12 cellular contexts compared by ENCODE assay signal in genomic region chr6:166494757-166495486, GRCh38.
DNase-seq lines count a peak whose midpoint lies in the region; ATAC-seq, FAIRE-seq and TF ChIP-seq lines count a peak whose summit lies in the region.
"Had no signal": no experiment of that assay in that cellular context is flagged by ENCODE, and none has a peak within 500 bp of the region (broad histone marks: within the 10 kb centered on the region; RNA-seq: fewer than 3 reads in every experiment).

No MANE protein-coding gene starts in this region.

- H3K79me1 ChIP-seq in neuronal stem cell (ENCODE audit: low read depth, low read length) = no peaks in the 10 kb centered on the region

- peak overlapping the region; percentile 56 for H2BK5ac ChIP-seq in neuronal stem cell (ENCODE audit: low read length)

- no peak for FAIRE-seq in kidney (lab: Jason Lieb, UNC)

- no peak overlapping the region for H4K91ac ChIP-seq in neuronal stem cell (ENCODE audit: low read depth, low read length, poor library complexity)

- peaks cover 10 to 18% of the 10 kb centered on the region in 2 donors for H3K4me1 ChIP-seq in neuronal stem cell (ENCODE audit: control insufficient read depth in 2 of 2, insufficient read depth in 1 of 2, low read depth in 1 of 2, low read length in 2 of 2)
- H3K4me1 ChIP-seq in kidney (ENCODE audit: control insufficient read depth in 1 of 2, insufficient read depth in 1 of 2, low read depth in 1 of 2, low read length in 2 of 2) = no peaks in the 10 kb centered on the region
- H3K4me1 ChIP-seq: ascending aorta had no signal

- H2BK120ac ChIP-seq in neuronal stem cell (ENCODE audit: low read depth, low read length) = no peak overlapping the region

- peaks cover 4 to 63% of the 10 kb centered on the region in 2 donors for H3K36me3 ChIP-seq in neuronal stem cell (replicated peaks in 1 of 2; ENCODE audit: control insufficient read depth in 2 of 2, insufficient read depth in 2 of 2, low read length in 2 of 2)
- H3K36me3 ChIP-seq in kidney (ENCODE audit: control insufficient read depth in 1 of 2, insufficient read depth in 2 of 2, low read length in 2 of 2) = peaks cover 2 to 4% of the 10 kb centered on the region in 2 donors

- H3K18ac ChIP-seq in neuronal stem cell (ENCODE audit: low read length) = no peak overlapping the region

- H3K9me3 ChIP-seq in neuronal stem cell (replicated peaks in 1 of 2; ENCODE audit: control insufficient read depth in 2 of 2, insufficient read depth in 1 of 2, low read depth in 1 of 2, low read length in 2 of 2) (no peaks in the 10 kb centered on the region), kidney (ENCODE audit: control insufficient read depth in 1 of 2, low read length in 2 of 2) (no peaks in the 10 kb centered on the region)
- H3K9me3 ChIP-seq: ascending aorta had no signal

- intact Hi-C loops in kidney (cut with DNase I) = no loop called here

- H3K4me1 Mint-ChIP-seq in activated naive CD8-positive, alpha-beta T cell treated with anti-CD3 and anti-CD28 coated beads for 36 hours = peaks cover 7% of the 10 kb centered on the region

- H3K4me3 ChIP-seq in neuronal stem cell (ENCODE audit: low read length in 2 of 2) (no peak overlapping the region), kidney (ENCODE audit: low read length in 2 of 2) (no peak overlapping the region)
- H3K4me3 ChIP-seq: ascending aorta had no signal

- H3K4me3 Mint-ChIP-seq in activated naive CD8-positive, alpha-beta T cell treated with anti-CD3 and anti-CD28 coated beads for 36 hours = no peak overlapping the region
- H3K4me3 Mint-ChIP-seq: naive B cell had no signal

- H3K4me2 ChIP-seq in neuronal stem cell (ENCODE audit: insufficient read depth, low read length, poor library complexity, severe bottlenecking) = no peak overlapping the region

- no peak for DNase-seq in activated CD4-positive, CD25-positive, alpha-beta regulatory T cell (lab: John Stamatoyannopoulos, UW)
- DNase-seq in activated naive CD8-positive, alpha-beta T cell treated with anti-CD3 and anti-CD28 coated beads for 36 hours = peak; percentile 20
- peak; percentile 5 for DNase-seq in neuronal stem cell (ENCODE audit: low spot score)
- DNase-seq in stimulated activated CD8-positive, alpha-beta memory T cell treated with anti-CD3 and anti-CD28 coated beads, Interleukin-15, amount 100 ng/mL, for 4 hours (ENCODE audit: low read depth in 2 of 2) = peak; percentile 10 to 15
- DNase-seq in NCI-H2171 treated with DMSO at 0.1 percent for 48 hours (lab: John Stamatoyannopoulos, UW) = no peak
- no peak for DNase-seq in kidney
- DNase-seq in GM03348 (ENCODE audit: low spot score) = no peak
- DNase-seq: naive B cell, NCI-H1436 treated with DMSO at 0.1 percent for 48 hours had no signal

- H3K36me3 Mint-ChIP-seq in activated naive CD8-positive, alpha-beta T cell treated with anti-CD3 and anti-CD28 coated beads for 36 hours = no peaks in the 10 kb centered on the region

- H3K27me3 ChIP-seq in neuronal stem cell (ENCODE audit: control insufficient read depth in 3 of 3, insufficient read depth in 3 of 3, low read depth in 1 of 3, low read length in 3 of 3) = no peaks in the 10 kb centered on the region
- H3K27me3 ChIP-seq: ascending aorta had no signal

- H3K27ac Mint-ChIP-seq in activated naive CD8-positive, alpha-beta T cell treated with anti-CD3 and anti-CD28 coated beads for 36 hours = no peak overlapping the region

- H3K14ac ChIP-seq in neuronal stem cell (ENCODE audit: low read length) = peak overlapping the region; percentile 40

- no peak overlapping the region for H2AK5ac ChIP-seq in neuronal stem cell (ENCODE audit: low read depth, low read length)

- peak overlapping the region; percentile 32 for H3K23ac ChIP-seq in neuronal stem cell (ENCODE audit: low read depth, low read length, poor library complexity)

- H3K9ac ChIP-seq in neuronal stem cell (ENCODE audit: low read depth, low read length, poor library complexity) = no peak overlapping the region
- no peak overlapping the region for H3K9ac ChIP-seq in kidney (ENCODE audit: low read length in 2 of 2)

- peak overlapping the region; percentile 25 for H2AFZ ChIP-seq in neuronal stem cell (ENCODE audit: low read length)

- H3K27ac ChIP-seq in neuronal stem cell (replicated peaks; ENCODE audit: low read length) (no peak overlapping the region), kidney (ENCODE audit: low read depth in 2 of 2, low read length in 2 of 2) (no peak overlapping the region)
- H3K27ac ChIP-seq: 22Rv1, ascending aorta had no signal

- no peak overlapping the region for H2BK12ac ChIP-seq in neuronal stem cell (ENCODE audit: low read length)

- no peaks in the 10 kb centered on the region for H3K9me3 Mint-ChIP-seq in activated naive CD8-positive, alpha-beta T cell treated with anti-CD3 and anti-CD28 coated beads for 36 hours
- H3K9me3 Mint-ChIP-seq: naive B cell had no signal

- H2BK15ac ChIP-seq in neuronal stem cell (ENCODE audit: low read length) = no peak overlapping the region

- peak; percentile 47 to 52 for ATAC-seq in activated CD4-positive, CD25-positive, alpha-beta regulatory T cell treated with anti-CD3 and anti-CD28 coated beads, Interleukin-2, amount 50 U/mL, for 24 hours

- H3K4ac ChIP-seq in neuronal stem cell (ENCODE audit: low read length) = no peak overlapping the region

- no CpG with 5 or more reads among the region's 31 CpGs for WGBS in neuronal stem cell (ENCODE audit: extremely low coverage in 2 of 2, insufficient read length in 2 of 2, insufficient replicate concordance in 1 of 2), 2 donors

- no peaks in the 10 kb centered on the region for H3K27me3 Mint-ChIP-seq in activated naive CD8-positive, alpha-beta T cell treated with anti-CD3 and anti-CD28 coated beads for 36 hours
- H3K27me3 Mint-ChIP-seq: naive B cell had no signal

- H4K8ac ChIP-seq in neuronal stem cell (ENCODE audit: low read depth, low read length) = no peak overlapping the region

- TF ChIP-seq CTCF in kidney (IDR thresholded peaks at IDR 0.05; ENCODE audit: borderline replicate concordance, extremely low read depth, insufficient read depth) = no peak

Comparison
In these comparisons a context has a peak if more than half of its experiments do, and no peak if none do; other contexts are left out.
1. DNase-seq: peak in activated naive CD8-positive, alpha-beta T cell treated with anti-CD3 and anti-CD28 coated beads for 36 hours (single experiment), neuronal stem cell (single experiment) and stimulated activated CD8-positive, alpha-beta memory T cell treated with anti-CD3 and anti-CD28 coated beads, Interleukin-15, amount 100 ng/mL, for 4 hours (2 of 2); none in activated CD4-positive, CD25-positive, alpha-beta regulatory T cell (0 of 4), NCI-H2171 treated with DMSO at 0.1 percent for 48 hours (single experiment), kidney (single experiment) and GM03348 (single experiment).